1 cellular context compared by ENCODE assay signal in genomic region chr9:100354121-100354800, GRCh38.
TF ChIP-seq lines count a peak whose summit lies in the region.

No MANE protein-coding gene starts in this region.

TF ChIP-seq in HepG2, 621 proteins besides CTCF, POLR2A, EP300 and RAD21 (continued from another document):
- TF ChIP-seq SETDB1 (CRISPR knock-in tag; IDR thresholded peaks at IDR 0.05; ENCODE audit: borderline replicate concordance) (0 out of 2 replicates have a peak, but pooled peaks have one; percentile 18), HMGXB3 (CRISPR knock-in tag; IDR thresholded peaks at IDR 0.05; ENCODE audit: borderline replicate concordance) (no peak), FOXC1 (CRISPR knock-in tag; IDR thresholded peaks at IDR 0.05; ENCODE audit: borderline replicate concordance) (no peak), ETS1 (CRISPR knock-in tag; IDR thresholded peaks at IDR 0.05) (no peak)
